In genomic region chr1:9908846-9909221, GRCh38 we compare ENCODE assay signal across 9 cellular contexts. TPM values are rescaled to one million over a fixed set of nuclear protein-coding genes. Genes with fewer than 3 reads are reported as not detected.
DNase-seq lines count a peak whose midpoint lies in the region; ATAC-seq, FAIRE-seq and TF ChIP-seq lines count a peak whose summit lies in the region.
"Had no signal": no experiment of that assay in that cellular context is flagged by ENCODE, and none has a peak within 500 bp of the region (broad histone marks: within the 10 kb centered on the region; RNA-seq: fewer than 3 reads in every experiment).

No MANE protein-coding gene starts in this region.

- peak overlapping the region; percentile 68 to 92; a peak in 3 of 4 replicates for H3K9ac ChIP-seq in K562 (ENCODE audit: insufficient read depth in 1 of 2, low read depth in 2 of 2, low read length in 2 of 2)

- TF ChIP-seq CTCF in heart right ventricle (IDR thresholded peaks at IDR 0.05) (no peak), K562 (IDR thresholded peaks at IDR 0.05 in 2 of 3, conservative IDR thresholded peaks at IDR 0.05 in 1 of 3; ENCODE audit: insufficient read depth in 2 of 3, low read depth in 1 of 3, low read length in 3 of 3) (no peak), upper lobe of right lung (IDR thresholded peaks at IDR 0.05) (no peak)

- H3K9me3 ChIP-seq in heart right ventricle: no peaks in the 10 kb centered on the region
- H3K9me3 ChIP-seq in K562 (replicated peaks; ENCODE audit: control insufficient read depth, insufficient read depth, low read depth, low read length): no peaks in the 10 kb centered on the region
- no peaks in the 10 kb centered on the region for H3K9me3 ChIP-seq in mesodermal cell (ENCODE audit: control insufficient read depth, low read length)
- H3K9me3 ChIP-seq in upper lobe of right lung: no peaks in the 10 kb centered on the region

- H3K9me1 ChIP-seq in K562 (ENCODE audit: control insufficient read depth, insufficient read depth, low read length): peaks cover 3% of the 10 kb centered on the region

- intact Hi-C loops in heart right ventricle (cut with DNase I) (no loop called here), left ventricle myocardium superior (cut with micrococcal nuclease) (no loop called here), K562 (cut with micrococcal nuclease) (no loop called here), upper lobe of right lung (cut with DNase I) (no loop called here)

- CTCF ChIA-PET in K562 (lab: Yijun Ruan, JAX; ENCODE audit: low intra/inter-chr PET ratio): no interaction called here

- no peak for TF ChIP-seq POLR2A in K562 (conservative IDR thresholded peaks at IDR 0.05)

- POLR2A ChIA-PET in K562 (lab: Yijun Ruan, JAX): interaction anchor here (0.7 to 1.8 kb wide), 3 partner anchors 10 to 22 kb away, joined by 3 to 5 read pairs (median 4); no protein-coding TSS in a partner anchor

- TSS peak; percentile 57 for BruUV-seq in K562 (replicated peaks; lab: Mats Ljungman, UMichigan)

- H3K27ac ChIP-seq in heart right ventricle (peak overlapping the region in 9 of 10 donors; percentile 84 to 96 (median 91)), K562 (ENCODE audit: extremely low read depth, low read depth, low read length) (no peak overlapping the region), mesodermal cell (ENCODE audit: low read depth, low read length, severe bottlenecking) (no peak overlapping the region), upper lobe of right lung (peak overlapping the region; percentile 86)

- in situ Hi-C loops in K562 (cut with MboI): no loop called here

- WGBS in heart right ventricle, 2 donors: 50 to 51% methylated on average over 4 of the region's 4 CpGs
- 10% methylated on average over 4 of the region's 4 CpGs for WGBS in K562 (ENCODE audit: insufficient coverage, low coverage, missing lambda C conversion rate)
- 89 to 100% methylated on average over 3 of the region's 4 CpGs for WGBS in mesodermal cell (ENCODE audit: insufficient coverage in 2 of 2), 2 experiments

- no peak for FAIRE-seq in K562 (lab: Jason Lieb, UNC)

- TF ChIP-seq EP300 in K562 (IDR thresholded peaks at IDR 0.05; ENCODE audit: low read length): no peak

- peak overlapping the region in 9 of 10 donors; percentile 75 to 99 (median 90) for H3K4me3 ChIP-seq in heart right ventricle
- peak overlapping the region; percentile 78; the same call in 1 of the 2 replicates for H3K4me3 ChIP-seq in K562
- H3K4me3 ChIP-seq in mesodermal cell (ENCODE audit: extremely low read depth, insufficient read depth, low read length, poor library complexity, severe bottlenecking): peak overlapping the region; percentile 72
- peak overlapping the region; percentile 84 for H3K4me3 ChIP-seq in upper lobe of right lung

- H3K36me3 ChIP-seq in heart right ventricle: peaks cover 0 to 4% (median 0%) of the 10 kb centered on the region in 9 donors
- no peaks in the 10 kb centered on the region for H3K36me3 ChIP-seq in K562 (ENCODE audit: control insufficient read depth, insufficient read depth, low read length)
- H3K36me3 ChIP-seq in mesodermal cell (ENCODE audit: control insufficient read depth, insufficient read depth, low read length): no peaks in the 10 kb centered on the region
- no peaks in the 10 kb centered on the region for H3K36me3 ChIP-seq in upper lobe of right lung

- ATAC-seq in heart right ventricle: no peak
- no peak for ATAC-seq in left ventricle myocardium superior
- ATAC-seq in K562: no peak
- ATAC-seq in upper lobe of right lung: no peak
- ATAC-seq in GM19328 (IDR thresholded peaks at IDR 0.05; ENCODE audit: unreplicated experiment): no peak

- H3K79me2 ChIP-seq in K562 (ENCODE audit: control insufficient read depth, insufficient read depth, low read length): peaks cover 12% of the 10 kb centered on the region

- TF ChIP-seq RAD21 in K562 (CRISPR knock-in tag; conservative IDR thresholded peaks at IDR 0.05 in 1 of 2, IDR thresholded peaks at IDR 0.05 in 1 of 2): no peak

- H2AFZ ChIP-seq in K562 (ENCODE audit: low read depth, low read length): 0 out of 2 replicates have a peak overlapping the region, but pooled peaks have one; percentile 58

- H3K27me3 ChIP-seq in heart right ventricle (no peaks in the 10 kb centered on the region), K562 (ENCODE audit: control insufficient read depth in 2 of 2, insufficient read depth in 2 of 2, low read length in 2 of 2) (no peaks in the 10 kb centered on the region), upper lobe of right lung (no peaks in the 10 kb centered on the region)

- H4K20me1 ChIP-seq in K562 (replicated peaks; ENCODE audit: control insufficient read depth, insufficient read depth, low read length): no peaks in the 10 kb centered on the region; the same call in 1 of the 2 replicates

- H3K4me2 ChIP-seq in K562 (ENCODE audit: insufficient read depth, low read length): peak overlapping the region; percentile 85

- H3K4me1 ChIP-seq in heart right ventricle (peaks cover 9 to 70% (median 43%) of the 10 kb centered on the region in 9 donors), K562 (replicated peaks in 1 of 2; ENCODE audit: control insufficient read depth in 2 of 2, insufficient read depth in 2 of 2, low read length in 2 of 2) (peaks cover 26 to 37% of the 10 kb centered on the region in 2 experiments), mesodermal cell (ENCODE audit: control insufficient read depth, insufficient read depth, low read length, poor library complexity, severe bottlenecking) (peaks cover 30% of the 10 kb centered on the region), upper lobe of right lung (peaks cover 13% of the 10 kb centered on the region)

- DNase-seq in heart right ventricle: no peak
- no peak for DNase-seq in left ventricle myocardium superior
- DNase-seq in K562 (ENCODE audit: extremely low read depth in 1 of 4, low spot score in 3 of 4): no peak
- DNase-seq in upper lobe of right lung: no peak
- no peak for DNase-seq in nucleus accumbens (lab: John Stamatoyannopoulos, UW)
- DNase-seq in NCI-H2081 treated with DMSO at 0.1 percent for 48 hours (lab: John Stamatoyannopoulos, UW): no peak
- DNase-seq: SHP77 treated with DMSO at 0.1 percent for 48 hours had no signal

RNA-seq across cellular contexts. Expression of gene CTNNBIP1, which starts 1.2 kb away (rescaled TPM):
- 10 to 100 TPM; 26.5 to 69.4 (median 37.3) TPM for total RNA-seq in heart right ventricle
- 10 to 100 TPM; 26.6 to 43.5 TPM for polyA plus RNA-seq in heart right ventricle
- 45.9 TPM for total RNA-seq in left ventricle myocardium superior
- total RNA-seq in K562 (2011; cell fraction: chromatin; rRNA removed; ENCODE audit: low replicate concordance): 6.8 and 10.7 TPM in 2 replicates
- 8.0 and 8.3 TPM in 2 replicates for total RNA-seq in K562 (2011; cell fraction: nucleolus; rRNA removed)
- 7.6 and 7.8 TPM in 2 replicates for total RNA-seq in K562 (2011; cell fraction: nucleoplasm; rRNA removed)
- total RNA-seq in K562 (2014; rRNA removed): 27.6 and 30.0 TPM in 2 replicates
- total RNA-seq in K562 (2014; rRNA removed; fragmentation: Illumina TruSeq; extraction: Trizol): 6.9 and 11.5 TPM in 2 replicates
- total RNA-seq in K562 (2015; rRNA removed; fragmentation: Illumina TruSeq; extraction: Trizol): 12.3 and 14.7 TPM in 2 replicates
- total RNA-seq in K562 (2021): 26.3 and 27.1 TPM in 2 replicates
- 29.2 and 37.0 TPM in 2 replicates for polyA plus RNA-seq in K562 (2011; rRNA removed)
- polyA plus RNA-seq in K562 (2011; cell fraction: cytosol; rRNA removed): 30.0 and 36.2 TPM in 2 replicates
- polyA plus RNA-seq in K562 (2011; cell fraction: nucleus; rRNA removed): 12.6 and 16.6 TPM in 2 replicates
- polyA plus RNA-seq in K562 (2012): 24.1 and 49.0 TPM in 2 replicates
- polyA plus RNA-seq in K562 (2014; fragmentation: Illumina TruSeq; extraction: Trizol): 10.1 and 10.2 TPM in 2 replicates
- polyA plus RNA-seq in K562 (2014; fragmentation: Nextera tagmentation; extraction: Ambion mirVana): under 1 TPM; 0.65 to 0.78 TPM
- polyA plus RNA-seq in K562 (2014; rRNA removed): 17.5 and 28.5 TPM in 2 replicates
- polyA minus RNA-seq in K562 (2011; rRNA and poly(A)+ RNA removed): 13.0 and 17.0 TPM in 2 replicates
- 20.5 and 28.2 TPM in 2 replicates for polyA minus RNA-seq in K562 (2011; cell fraction: cytosol; rRNA and poly(A)+ RNA removed)
- 2.0 and 3.0 TPM in 2 replicates for polyA minus RNA-seq in K562 (2011; cell fraction: nucleus; rRNA and poly(A)+ RNA removed)
- 57.3 TPM for polyA plus RNA-seq in mesodermal cell (2013, experiment 1 of 2)
- 47.8 TPM for polyA plus RNA-seq in mesodermal cell (2013, experiment 2 of 2)
- 47.6 TPM for total RNA-seq in upper lobe of right lung

RNA-seq across cellular contexts. Expression of gene LZIC, which starts 34.4 kb away (rescaled TPM):
- total RNA-seq in heart right ventricle: 10 to 100 TPM; 27.7 to 38.0 (median 34.2) TPM
- polyA plus RNA-seq in heart right ventricle: 10 to 100 TPM; 13.4 to 20.6 TPM
- 38.5 TPM for total RNA-seq in left ventricle myocardium superior
- total RNA-seq in K562 (2011; cell fraction: chromatin; rRNA removed; ENCODE audit: low replicate concordance): 7.2 and 15.2 TPM in 2 replicates
- 5.4 and 6.8 TPM in 2 replicates for total RNA-seq in K562 (2011; cell fraction: nucleolus; rRNA removed)
- 13.1 and 20.9 TPM in 2 replicates for total RNA-seq in K562 (2011; cell fraction: nucleoplasm; rRNA removed)
- 32.9 and 36.0 TPM in 2 replicates for total RNA-seq in K562 (2014; rRNA removed)
- total RNA-seq in K562 (2014; rRNA removed; fragmentation: Illumina TruSeq; extraction: Trizol): 76.8 and 90.6 TPM in 2 replicates
- 67.1 and 71.3 TPM in 2 replicates for total RNA-seq in K562 (2015; rRNA removed; fragmentation: Illumina TruSeq; extraction: Trizol)
- total RNA-seq in K562 (2021): 46.7 and 51.4 TPM in 2 replicates
- polyA plus RNA-seq in K562 (2011; rRNA removed): 27.4 and 34.4 TPM in 2 replicates
- 5.9 and 13.7 TPM in 2 replicates for polyA plus RNA-seq in K562 (2011; cell fraction: cytosol; rRNA removed)
- polyA plus RNA-seq in K562 (2011; cell fraction: nucleus; rRNA removed): 6.1 and 10.2 TPM in 2 replicates
- 38.8 and 46.3 TPM in 2 replicates for polyA plus RNA-seq in K562 (2012)
- 55.6 and 61.7 TPM in 2 replicates for polyA plus RNA-seq in K562 (2014; fragmentation: Illumina TruSeq; extraction: Trizol)
- 100 to 1,000 TPM; 101 to 109 TPM for polyA plus RNA-seq in K562 (2014; fragmentation: Nextera tagmentation; extraction: Ambion mirVana)
- 36.7 and 39.1 TPM in 2 replicates for polyA plus RNA-seq in K562 (2014; rRNA removed)
- 37.0 and 48.2 TPM in 2 replicates for polyA minus RNA-seq in K562 (2011; rRNA and poly(A)+ RNA removed)
- polyA minus RNA-seq in K562 (2011; cell fraction: cytosol; rRNA and poly(A)+ RNA removed): 12.8 and 14.4 TPM in 2 replicates
- polyA minus RNA-seq in K562 (2011; cell fraction: nucleus; rRNA and poly(A)+ RNA removed): 2.6 and 7.2 TPM in 2 replicates
- 27.9 TPM for polyA plus RNA-seq in mesodermal cell (2013, experiment 1 of 2)
- polyA plus RNA-seq in mesodermal cell (2013, experiment 2 of 2): 32.6 TPM
- 29.1 TPM for total RNA-seq in upper lobe of right lung

RNA-seq across cellular contexts. Expression of gene NMNAT1, which starts 34.4 kb away (rescaled TPM):
- total RNA-seq in heart right ventricle (10 to 100 TPM; 14.2 to 23.7 (median 20.3) TPM), left ventricle myocardium superior (20.8 TPM), K562 (2014; rRNA removed) (5.9 and 7.5 TPM in 2 replicates), K562 (2014; rRNA removed; fragmentation: Illumina TruSeq; extraction: Trizol) (12.8 and 16.5 TPM in 2 replicates), K562 (2015; rRNA removed; fragmentation: Illumina TruSeq; extraction: Trizol) (12.2 and 13.1 TPM in 2 replicates), K562 (2021) (7.8 and 8.1 TPM in 2 replicates), upper lobe of right lung (9.1 TPM)
- polyA plus RNA-seq in heart right ventricle (10 to 100 TPM in 1 of 2 donors, 1 to 10 TPM in 1; 9.6 to 14.3 TPM), K562 (2011; rRNA removed) (14.6 and 20.5 TPM in 2 replicates), K562 (2014; fragmentation: Illumina TruSeq; extraction: Trizol) (8.7 TPM in 2 replicates), K562 (2014; fragmentation: Nextera tagmentation; extraction: Ambion mirVana) (10 to 100 TPM; 12.1 to 13.3 TPM), K562 (2014; rRNA removed) (5.1 and 6.1 TPM in 2 replicates)
- 19.3 and 21.2 TPM in 2 replicates for total RNA-seq in K562 (2011; cell fraction: chromatin; rRNA removed; ENCODE audit: low replicate concordance)
- total RNA-seq in K562 (2011; cell fraction: nucleolus; rRNA removed): 13.3 and 14.3 TPM in 2 replicates
- 17.5 and 22.6 TPM in 2 replicates for total RNA-seq in K562 (2011; cell fraction: nucleoplasm; rRNA removed)
- 7.5 and 14.5 TPM in 2 replicates for polyA plus RNA-seq in K562 (2011; cell fraction: cytosol; rRNA removed)
- polyA plus RNA-seq in K562 (2011; cell fraction: nucleus; rRNA removed): 6.0 and 9.9 TPM in 2 replicates
- 11.6 and 12.5 TPM in 2 replicates for polyA plus RNA-seq in K562 (2012)
- 18.7 and 30.0 TPM in 2 replicates for polyA minus RNA-seq in K562 (2011; rRNA and poly(A)+ RNA removed)
- 4.6 and 6.7 TPM in 2 replicates for polyA minus RNA-seq in K562 (2011; cell fraction: cytosol; rRNA and poly(A)+ RNA removed)
- 2.0 and 11.7 TPM in 2 replicates for polyA minus RNA-seq in K562 (2011; cell fraction: nucleus; rRNA and poly(A)+ RNA removed)
- 9.1 TPM for polyA plus RNA-seq in mesodermal cell (2013, experiment 1 of 2)
- 10.2 TPM for polyA plus RNA-seq in mesodermal cell (2013, experiment 2 of 2)

Comparison
In these comparisons a context has a peak if more than half of its experiments do, and no peak if none do; other contexts are left out.
1. H3K27ac ChIP-seq: peak in heart right ventricle (9 of 10) and upper lobe of right lung (single experiment); none in K562 (single experiment) and mesodermal cell (single experiment).
2. Peak in every context shown above with its lines, with median percentiles within 50 percentile points of each other: H3K4me3 ChIP-seq.